Comparison of ENCODE assay signal across 8 cellular contexts in the genomic region with DNA sequence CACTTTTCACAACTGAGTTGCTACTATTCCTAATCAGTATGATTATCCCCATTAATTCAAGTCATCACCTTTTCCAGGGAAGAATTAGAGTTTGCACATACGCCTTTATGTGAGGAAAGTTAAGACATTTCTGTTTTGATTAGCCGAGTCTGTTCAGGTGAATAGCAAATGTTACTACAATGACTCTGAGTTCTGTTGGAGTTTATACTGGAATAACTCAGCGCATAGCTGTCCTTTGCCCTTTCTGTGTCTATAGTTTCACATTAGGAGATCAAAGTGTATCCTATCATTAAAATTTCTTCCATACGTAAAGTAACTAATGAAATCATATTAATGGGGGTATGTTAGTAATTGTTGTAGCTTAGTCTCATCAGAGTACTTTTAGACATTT. TPM values are rescaled to one million over a fixed set of nuclear protein-coding genes. Genes with fewer than 3 reads are reported as not detected.
A peak's percentile ranks its signal among the peaks of the same experiment; 100 is the strongest.
DNase-seq lines count a peak whose midpoint lies in the region; ATAC-seq and TF ChIP-seq lines count a peak whose summit lies in the region.

No MANE protein-coding gene starts in this region.

- H3K4me3 ChIP-seq in BLaER1, result peak overlapping the region; percentile 47
- no peak overlapping the region for H3K4me3 ChIP-seq in HEK293 (ENCODE audit: low read depth, low read length)

- no peak for DNase-seq in activated naive CD8-positive, alpha-beta T cell treated with anti-CD3 and anti-CD28 coated beads, Interleukin-2, amount 10 ng/mL, durations not matched to agents 7 days and 5 days
- no peak for DNase-seq in naive thymus-derived CD8-positive, alpha-beta T cell
- no peak for DNase-seq in RPMI8226
- DNase-seq in activated effector memory CD4-positive, alpha-beta T cell treated with anti-CD3 and anti-CD28 coated beads, Interleukin-2, amount 50 U/mL, for 16 hours, result no peak

- no peaks in the 10 kb centered on the region for H3K27me3 ChIP-seq in BLaER1

- H3K4me1 ChIP-seq in BLaER1 (peaks cover 66% of the 10 kb centered on the region), HEK293 (ENCODE audit: control insufficient read depth, insufficient read depth, low read length) (peaks cover 10% of the 10 kb centered on the region; the same call in 1 of the 2 replicates)

- TF ChIP-seq CTCF in HEK293 (tag by site-specific recombination; IDR thresholded peaks at IDR 0.05), result no peak

- POLR2A ChIA-PET in HEK293 (lab: Yijun Ruan, JAX), result no interaction called here
- POLR2A ChIA-PET in activated naive CD8-positive, alpha-beta T cell treated with anti-CD3 and anti-CD28 coated beads, Interleukin-2, amount 10 ng/mL, durations not matched to agents 7 days and 5 days (lab: Charles Lee), result interaction anchor here (0.6 to 3.6 kb wide), 9 partner anchors 10 to 96 kb away, joined by 3 to 21 read pairs (median 7); partner anchors contain the start of gene RPS27L
- POLR2A ChIA-PET in naive thymus-derived CD8-positive, alpha-beta T cell (lab: Charles Lee), result interaction anchor here (0.5 to 7.3 kb wide), 9 partner anchors 8 to 83 kb away, joined by 3 to 56 read pairs (median 10); partner anchors contain the start of genes APH1B and RPS27L

- H3K9ac ChIP-seq in BLaER1, result peak overlapping the region; percentile 30

- peak overlapping the region; percentile 95 for H3K27ac Mint-ChIP-seq in activated naive CD8-positive, alpha-beta T cell treated with anti-CD3 and anti-CD28 coated beads, Interleukin-2, amount 10 ng/mL, durations not matched to agents 7 days and 5 days
- H3K27ac Mint-ChIP-seq in naive thymus-derived CD8-positive, alpha-beta T cell, result peak overlapping the region; percentile 86 to 98 (median 97)

- peaks cover 21% of the 10 kb centered on the region for H4K20me1 ChIP-seq in BLaER1

- peaks cover 34% of the 10 kb centered on the region for H3K36me3 Mint-ChIP-seq in activated naive CD8-positive, alpha-beta T cell treated with anti-CD3 and anti-CD28 coated beads, Interleukin-2, amount 10 ng/mL, durations not matched to agents 7 days and 5 days
- H3K36me3 Mint-ChIP-seq in naive thymus-derived CD8-positive, alpha-beta T cell, result peaks cover 0 to 11% (median 0%) of the 10 kb centered on the region in 3 donors

- peak overlapping the region; percentile 98 for H3K4me2 ChIP-seq in BLaER1

- CTCF ChIA-PET in HEK293 (lab: Yijun Ruan, JAX), result interaction anchor here (0.6 kb wide), 2 partner anchors 559 to 939 kb away, joined by 3 read pairs; no protein-coding TSS in a partner anchor

- H3K36me3 ChIP-seq in BLaER1, result peaks cover 13% of the 10 kb centered on the region
- no peaks in the 10 kb centered on the region for H3K36me3 ChIP-seq in HEK293 (ENCODE audit: control insufficient read depth in 2 of 2, insufficient read depth in 1 of 2, low read length in 2 of 2)

- H3K4me1 Mint-ChIP-seq in activated naive CD8-positive, alpha-beta T cell treated with anti-CD3 and anti-CD28 coated beads, Interleukin-2, amount 10 ng/mL, durations not matched to agents 7 days and 5 days, result peaks cover 69% of the 10 kb centered on the region
- H3K4me1 Mint-ChIP-seq in naive thymus-derived CD8-positive, alpha-beta T cell, result peaks cover 51 to 92% (median 84%) of the 10 kb centered on the region in 4 donors

- H3K9me3 ChIP-seq in BLaER1 (no peaks in the 10 kb centered on the region), HEK293 (ENCODE audit: control insufficient read depth, insufficient read depth, low read depth, low read length) (no peaks in the 10 kb centered on the region)

- peak overlapping the region; percentile 97 for H3K4me3 Mint-ChIP-seq in activated naive CD8-positive, alpha-beta T cell treated with anti-CD3 and anti-CD28 coated beads, Interleukin-2, amount 10 ng/mL, durations not matched to agents 7 days and 5 days
- H3K4me3 Mint-ChIP-seq in naive thymus-derived CD8-positive, alpha-beta T cell, result peak overlapping the region; percentile 71 to 98 (median 89)

- H3K27ac ChIP-seq in BLaER1 (peak overlapping the region; percentile 81), HEK293 (ENCODE audit: extremely low read depth, low read depth, low read length) (no peak overlapping the region)

- no peaks in the 10 kb centered on the region for H3K9me3 Mint-ChIP-seq in activated naive CD8-positive, alpha-beta T cell treated with anti-CD3 and anti-CD28 coated beads, Interleukin-2, amount 10 ng/mL, durations not matched to agents 7 days and 5 days
- no peaks in the 10 kb centered on the region for H3K9me3 Mint-ChIP-seq in naive thymus-derived CD8-positive, alpha-beta T cell

- H3K27me3 Mint-ChIP-seq in activated naive CD8-positive, alpha-beta T cell treated with anti-CD3 and anti-CD28 coated beads, Interleukin-2, amount 10 ng/mL, durations not matched to agents 7 days and 5 days, result no peaks in the 10 kb centered on the region
- no peaks in the 10 kb centered on the region for H3K27me3 Mint-ChIP-seq in naive thymus-derived CD8-positive, alpha-beta T cell

- no peak for ATAC-seq in activated naive CD8-positive, alpha-beta T cell treated with anti-CD3 and anti-CD28 coated beads, Interleukin-2, amount 10 ng/mL, durations not matched to agents 7 days and 5 days (ENCODE audit: low read depth)
- ATAC-seq in naive thymus-derived CD8-positive, alpha-beta T cell, result no peak
- ATAC-seq in GM21786 (IDR thresholded peaks at IDR 0.05; ENCODE audit: unreplicated experiment) (no peak), GM19023 (IDR thresholded peaks at IDR 0.05; ENCODE audit: unreplicated experiment) (no peak)

TF ChIP-seq in HEK293, 187 proteins besides CTCF, POLR2A, EP300 and RAD21:
- TF ChIP-seq, protein P1, sequence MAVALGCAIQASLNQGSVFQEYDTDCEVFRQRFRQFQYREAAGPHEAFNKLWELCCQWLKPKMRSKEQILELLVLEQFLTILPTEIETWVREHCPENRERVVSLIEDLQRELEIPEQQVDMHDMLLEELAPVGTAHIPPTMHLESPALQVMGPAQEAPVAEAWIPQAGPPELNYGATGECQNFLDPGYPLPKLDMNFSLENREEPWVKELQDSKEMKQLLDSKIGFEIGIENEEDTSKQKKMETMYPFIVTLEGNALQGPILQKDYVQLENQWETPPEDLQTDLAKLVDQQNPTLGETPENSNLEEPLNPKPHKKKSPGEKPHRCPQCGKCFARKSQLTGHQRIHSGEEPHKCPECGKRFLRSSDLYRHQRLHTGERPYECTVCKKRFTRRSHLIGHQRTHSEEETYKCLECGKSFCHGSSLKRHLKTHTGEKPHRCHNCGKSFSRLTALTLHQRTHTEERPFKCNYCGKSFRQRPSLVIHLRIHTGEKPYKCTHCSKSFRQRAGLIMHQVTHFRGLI (tag by site-specific recombination; IDR thresholded peaks at IDR 0.05), result no peak
- peak; percentile 41; the same call in 1 of the 2 replicates for TF ChIP-seq ZBTB17 (tag by site-specific recombination; IDR thresholded peaks at IDR 0.05)

RNA-seq across cellular contexts. Expression of gene RAB8B, which starts 4.9 kb away (rescaled TPM):
- total RNA-seq in activated naive CD8-positive, alpha-beta T cell treated with anti-CD3 and anti-CD28 coated beads, Interleukin-2, amount 10 ng/mL, durations not matched to agents 7 days and 5 days, result 100 to 1,000 TPM; 111 TPM
- total RNA-seq in naive thymus-derived CD8-positive, alpha-beta T cell, result 10 to 100 TPM; 78.4 to 79.6 TPM
- polyA plus RNA-seq in naive thymus-derived CD8-positive, alpha-beta T cell, result 10 to 100 TPM; 35.1 to 40.7 (median 35.3) TPM

RNA-seq across cellular contexts. Expression of gene RPS27L, which starts 37.0 kb away (rescaled TPM):
- total RNA-seq in activated naive CD8-positive, alpha-beta T cell treated with anti-CD3 and anti-CD28 coated beads, Interleukin-2, amount 10 ng/mL, durations not matched to agents 7 days and 5 days, result 100 to 1,000 TPM; 177 to 179 TPM
- total RNA-seq in naive thymus-derived CD8-positive, alpha-beta T cell, result 100 to 1,000 TPM; 139 to 142 TPM
- polyA plus RNA-seq in naive thymus-derived CD8-positive, alpha-beta T cell, result 100 to 1,000 TPM; 143 to 221 (median 206) TPM
